Comparison of ENCODE assay signal across 15 cellular contexts in the genomic region with DNA sequence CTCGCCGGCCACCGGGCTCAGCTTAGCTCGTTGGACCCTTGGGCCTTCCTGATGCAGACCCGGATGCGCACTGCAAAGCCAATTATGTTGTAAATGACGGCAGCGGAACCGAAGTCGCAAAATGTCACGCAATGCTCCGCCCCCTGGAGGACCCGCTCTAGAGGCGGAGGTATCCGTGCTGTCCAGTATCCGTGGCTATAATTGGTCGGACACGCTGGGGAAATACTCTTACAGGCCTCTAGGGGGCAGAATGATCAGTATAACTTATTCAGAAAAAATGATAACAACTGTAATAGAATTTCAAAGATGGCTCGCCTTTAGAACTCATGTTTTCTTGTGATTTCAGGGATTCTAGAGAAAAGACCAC. TPM values are rescaled to one million over a fixed set of nuclear protein-coding genes. Genes with fewer than 3 reads are reported as not detected.
DNase-seq lines count a peak whose midpoint lies in the region; ATAC-seq and TF ChIP-seq lines count a peak whose summit lies in the region.
"Had no signal": no experiment of that assay in that cellular context is flagged by ENCODE, and none has a peak within 500 bp of the region (broad histone marks: within the 10 kb centered on the region; RNA-seq: fewer than 3 reads in every experiment).

Gene PRR23B (minus strand): TSS at position 59 of the 367 bp plus-strand sequence. CDS start 265 bp downstream, outside the sequence.

- H3K9ac ChIP-seq in mesendoderm (ENCODE audit: low read length) = no peak within 1 kb of the TSS

- H3K4ac ChIP-seq in mesendoderm (ENCODE audit: low read depth, low read length) = no peak within 1 kb of the TSS

- H3K79me2 ChIP-seq in DOHH2 (ENCODE audit: control insufficient read depth, low read length) = no peaks in the 10 kb centered on the region
- H3K79me2 ChIP-seq in mesendoderm (ENCODE audit: control insufficient read depth, insufficient read depth, low read length) = no peaks in the 10 kb centered on the region

- H3K36me3 Mint-ChIP-seq in chondrocyte (ENCODE audit: low read depth) = no peaks in the 10 kb centered on the region

- no peaks in the 10 kb centered on the region for H4K20me1 ChIP-seq in DOHH2 (ENCODE audit: control insufficient read depth, insufficient read depth, low read depth, low read length)

- H4K8ac ChIP-seq in mesendoderm (ENCODE audit: low read depth, low read length) = no peak within 1 kb of the TSS

- no peak within 1 kb of the TSS for H3K4me2 ChIP-seq in DOHH2 (ENCODE audit: low read length)
- no peak within 1 kb of the TSS for H3K4me2 ChIP-seq in mesendoderm (ENCODE audit: low read length)

- no peak within 1 kb of the TSS for H3K18ac ChIP-seq in mesendoderm (ENCODE audit: low read length)

- WGBS in mesendoderm (ENCODE audit: extremely low coverage, insufficient coverage, low lambda C conversion rate) = no CpG with 5 or more reads among the region's 19 CpGs

- no peaks in the 10 kb centered on the region for H3K4me1 ChIP-seq in DOHH2 (ENCODE audit: control insufficient read depth, low read length)
- H3K4me1 ChIP-seq in mesendoderm (ENCODE audit: control insufficient read depth, low read depth, low read length) = no peaks in the 10 kb centered on the region
- H3K4me1 ChIP-seq: tibial nerve had no signal

- DNase-seq in KBM-7 (peak; percentile 7), chondrocyte (ENCODE audit: low spot score) (no peak), mesendoderm (peak; percentile 3), left ventricle myocardium superior (no peak), CD1c-positive myeloid dendritic cell (ENCODE audit: extremely low spot score) (no peak), activated T-cell treated with anti-CD3 and anti-CD28 coated beads for 4 hours (no peak)
- no peak for DNase-seq in stimulated activated CD4-positive, alpha-beta T cell treated with anti-CD3 and anti-CD28 coated beads, Interleukin-1b, Interleukin-23, amount 100 ng/mL, for 48 hours
- DNase-seq: activated naive CD8-positive, alpha-beta T cell treated with anti-CD3 and anti-CD28 coated beads for 36 hours; C1 segment of cervical spinal cord; caudate nucleus; NCI-H1092 treated with DMSO at 0.1 percent for 48 hours; NCI-H2171 treated with DMSO at 0.1 percent for 48 hours; stimulated activated CD4-positive, alpha-beta T cell treated with anti-CD3 and anti-CD28 coated beads, Interleukin-2, amount 100 ng/mL, for 24 hours had no signal

- H3F3A ChIP-seq in DOHH2 (ENCODE audit: control insufficient read depth, insufficient read depth) = no peaks in the 10 kb centered on the region

- intact Hi-C loops in left ventricle myocardium superior (cut with micrococcal nuclease) = no loop called here

- no peaks in the 10 kb centered on the region for H3K9me3 ChIP-seq in DOHH2 (ENCODE audit: control insufficient read depth, insufficient read depth, low read length)

- H4K5ac ChIP-seq in mesendoderm (ENCODE audit: low read length) = no peak within 1 kb of the TSS

- no peaks in the 10 kb centered on the region for H3K27me3 Mint-ChIP-seq in chondrocyte (ENCODE audit: low read depth)

- no peak within 1 kb of the TSS for H3K4me3 ChIP-seq in DOHH2 (ENCODE audit: low read length)
- H3K4me3 ChIP-seq in mesendoderm (ENCODE audit: low read length) = no peak within 1 kb of the TSS
- H3K4me3 ChIP-seq: tibial nerve had no signal

- H2BK15ac ChIP-seq in mesendoderm (replicated peaks; ENCODE audit: low read depth) = no peak within 1 kb of the TSS

- H2BK5ac ChIP-seq in mesendoderm (ENCODE audit: low read length) = no peak within 1 kb of the TSS

- H3K27ac Mint-ChIP-seq in chondrocyte (ENCODE audit: unreplicated experiment) = no peak within 1 kb of the TSS
- H3K27ac Mint-ChIP-seq: activated naive CD8-positive, alpha-beta T cell treated with anti-CD3 and anti-CD28 coated beads for 36 hours had no signal

- H3K4me3 Mint-ChIP-seq in chondrocyte (ENCODE audit: unreplicated experiment) = no peak within 1 kb of the TSS
- H3K4me3 Mint-ChIP-seq: activated naive CD8-positive, alpha-beta T cell treated with anti-CD3 and anti-CD28 coated beads for 36 hours had no signal

- no peaks in the 10 kb centered on the region for H3K27me3 ChIP-seq in DOHH2 (ENCODE audit: control insufficient read depth, low read length)
- H3K27me3 ChIP-seq in mesendoderm (ENCODE audit: insufficient read depth, low read length, poor library complexity) = no peaks in the 10 kb centered on the region
- H3K27me3 ChIP-seq: tibial nerve had no signal

- H3K23ac ChIP-seq in mesendoderm (ENCODE audit: low read length) = no peak within 1 kb of the TSS

- H3K36me3 ChIP-seq in DOHH2 (ENCODE audit: control insufficient read depth, low read length) = no peaks in the 10 kb centered on the region
- H3K36me3 ChIP-seq in mesendoderm (ENCODE audit: control insufficient read depth, insufficient read depth, low read length) = no peaks in the 10 kb centered on the region
- H3K36me3 ChIP-seq: tibial nerve had no signal

- peak; percentile 57 for TF ChIP-seq CTCF in DOHH2 (IDR thresholded peaks at IDR 0.05; ENCODE audit: low read depth, low read length, poor library complexity, severe bottlenecking)
- peak; percentile 33 for TF ChIP-seq CTCF in chondrocyte (IDR thresholded peaks at IDR 0.05)

- in situ Hi-C loops in KBM-7 (cut with MboI; ENCODE audit: low pct_unique_long_range_greater_than_20kb, low sequenced_read_pairs) = no loop called here

- no peaks in the 10 kb centered on the region for H3K9me3 Mint-ChIP-seq in chondrocyte (ENCODE audit: low read depth)

- ATAC-seq in left ventricle myocardium superior = no peak

- no peaks in the 10 kb centered on the region for H3K4me1 Mint-ChIP-seq in chondrocyte (ENCODE audit: low read depth)
- H3K4me1 Mint-ChIP-seq: activated naive CD8-positive, alpha-beta T cell treated with anti-CD3 and anti-CD28 coated beads for 36 hours had no signal

- H2BK120ac ChIP-seq in mesendoderm (ENCODE audit: low read depth, low read length) = no peak within 1 kb of the TSS

- no peaks in the 10 kb centered on the region for H3K9me2 ChIP-seq in DOHH2 (replicated peaks; ENCODE audit: control insufficient read depth, low read length)

- H2AK5ac ChIP-seq in mesendoderm (ENCODE audit: low read length) = no peak within 1 kb of the TSS

- H3K56ac ChIP-seq in mesendoderm (ENCODE audit: low read length) = no peak within 1 kb of the TSS

- H3K27ac ChIP-seq in DOHH2 (ENCODE audit: low read depth, low read length) = no peak within 1 kb of the TSS
- no peak within 1 kb of the TSS for H3K27ac ChIP-seq in mesendoderm (ENCODE audit: low read depth, low read length)
- H3K27ac ChIP-seq: tibial nerve had no signal

- H3K79me1 ChIP-seq in mesendoderm (ENCODE audit: low read length) = no peaks in the 10 kb centered on the region

RNA-seq across cellular contexts. Expression of gene PRR23B, which starts in this region (rescaled TPM):
- total RNA-seq in chondrocyte (not detected in 3 replicates), left ventricle myocardium superior (not detected)
- polyA plus RNA-seq in mesendoderm (2013, experiment 1 of 2) = not detected
- not detected for polyA plus RNA-seq in mesendoderm (2013, experiment 2 of 2)
- total RNA-seq: activated naive CD8-positive, alpha-beta T cell treated with anti-CD3 and anti-CD28 coated beads for 36 hours; tibial nerve had no signal

Comparison
In these comparisons a context has a peak if more than half of its experiments do, and no peak if none do; other contexts are left out.
1. DNase-seq: peak in KBM-7 (single experiment) and mesendoderm (single experiment); none in chondrocyte (single experiment), stimulated activated CD4-positive, alpha-beta T cell treated with anti-CD3 and anti-CD28 coated beads, Interleukin-1b, Interleukin-23, amount 100 ng/mL, for 48 hours (single experiment), left ventricle myocardium superior (single experiment), CD1c-positive myeloid dendritic cell (single experiment) and activated T-cell treated with anti-CD3 and anti-CD28 coated beads for 4 hours (single experiment).